In genomic region chr1:154338875-154339274, GRCh38 we compare ENCODE assay signal across 21 cellular contexts. TPM values are rescaled to one million over a fixed set of nuclear protein-coding genes. Genes with fewer than 3 reads are reported as not detected.
DNase-seq lines count a peak whose midpoint lies in the region; ATAC-seq, FAIRE-seq and TF ChIP-seq lines count a peak whose summit lies in the region.
"Had no signal": no experiment of that assay in that cellular context is flagged by ENCODE, and none has a peak within 500 bp of the region (broad histone marks: within the 10 kb centered on the region; RNA-seq: fewer than 3 reads in every experiment).

No MANE protein-coding gene starts in this region.

- H3K4me3 Mint-ChIP-seq in activated naive CD4-positive, alpha-beta T cell treated with anti-CD3 and anti-CD28 coated beads for 36 hours, result no peak overlapping the region
- H3K4me3 Mint-ChIP-seq in CD4-positive, alpha-beta memory T cell, result peak overlapping the region; percentile 30 to 87 (median 76)
- no peak overlapping the region for H3K4me3 Mint-ChIP-seq in activated CD4-positive, alpha-beta memory T cell treated with anti-CD3 and anti-CD28 coated beads for 36 hours
- H3K4me3 Mint-ChIP-seq: HFFc6 had no signal

- peaks cover 58% of the 10 kb centered on the region for H3K36me3 Mint-ChIP-seq in activated naive CD4-positive, alpha-beta T cell treated with anti-CD3 and anti-CD28 coated beads for 36 hours (ENCODE audit: low read depth)
- peaks cover 75 to 80% of the 10 kb centered on the region in 2 donors for H3K36me3 Mint-ChIP-seq in CD4-positive, alpha-beta memory T cell
- peaks cover 68% of the 10 kb centered on the region for H3K36me3 Mint-ChIP-seq in activated CD4-positive, alpha-beta memory T cell treated with anti-CD3 and anti-CD28 coated beads for 36 hours

- H3K36me3 ChIP-seq in CD4-positive, alpha-beta memory T cell (ENCODE audit: insufficient read depth, low read length), result peaks cover 58% of the 10 kb centered on the region
- peaks cover 6 to 53% of the 10 kb centered on the region in 2 experiments for H3K36me3 ChIP-seq in endothelial cell of umbilical vein (ENCODE audit: control insufficient read depth in 2 of 2, extremely low read depth in 1 of 2, insufficient read depth in 2 of 2, low read length in 2 of 2)

- no peaks in the 10 kb centered on the region for H4K20me1 ChIP-seq in endothelial cell of umbilical vein (replicated peaks; ENCODE audit: control insufficient read depth, extremely low read depth, insufficient read depth, low read length)

- no peaks in the 10 kb centered on the region for H3K9me3 Mint-ChIP-seq in activated naive CD4-positive, alpha-beta T cell treated with anti-CD3 and anti-CD28 coated beads for 36 hours
- H3K9me3 Mint-ChIP-seq in CD4-positive, alpha-beta memory T cell, result no peaks in the 10 kb centered on the region
- H3K9me3 Mint-ChIP-seq in activated CD4-positive, alpha-beta memory T cell treated with anti-CD3 and anti-CD28 coated beads for 36 hours, result no peaks in the 10 kb centered on the region
- H3K9me3 Mint-ChIP-seq: HFFc6 had no signal

- no peak for DNase-seq in activated naive CD4-positive, alpha-beta T cell treated with anti-CD3 and anti-CD28 coated beads for 36 hours
- no peak for DNase-seq in activated naive CD4-positive, alpha-beta T cell treated with anti-CD3 and anti-CD28 coated beads, Interleukin-2, amount 50 U/mL, for 16 hours
- peak in 1 of 5 donors; percentile 3 for DNase-seq in CD4-positive, alpha-beta memory T cell
- no peak for DNase-seq in activated CD4-positive, alpha-beta memory T cell treated with anti-CD3 and anti-CD28 coated beads for 36 hours
- peak; percentile 43 for DNase-seq in endothelial cell of umbilical vein (ENCODE audit: low read depth, low spot score)
- DNase-seq in HPDE6-E6E7 (ENCODE audit: extremely low spot score), result no peak
- DNase-seq: ACHN, DMS79, HFFc6, NCI-H1048, NCI-H2107, NCI-H2227 treated with DMSO at 0.1 percent for 48 hours, NCI-H524 treated with DMSO at 0.1 percent for 48 hours, SHP77 had no signal

- H3K4me3 ChIP-seq in CD4-positive, alpha-beta memory T cell (ENCODE audit: low read length in 2 of 2), result no peak overlapping the region
- no peak overlapping the region for H3K4me3 ChIP-seq in endothelial cell of umbilical vein (replicated peaks in 1 of 3; ENCODE audit: insufficient read depth in 1 of 3, low read depth in 1 of 3, low read length in 3 of 3)

- CTCF ChIA-PET in activated naive CD4-positive, alpha-beta T cell treated with anti-CD3 and anti-CD28 coated beads for 36 hours (lab: Charles Lee), result interaction anchor here (1.0 to 8.4 kb wide), 2 partner anchors 10 to 14 kb away, joined by 5 to 143 read pairs; partner anchors contain the start of gene ATP8B2
- CTCF ChIA-PET in CD4-positive, alpha-beta memory T cell (lab: Charles Lee; ENCODE audit: partially characterized antibody), result interaction anchor here (7.1 to 17.1 kb wide), 2 partner anchors 10 to 13 kb away, joined by 270 to 543 read pairs; partner anchors contain the start of gene ATP8B2
- CTCF ChIA-PET in activated CD4-positive, alpha-beta memory T cell treated with anti-CD3 and anti-CD28 coated beads for 36 hours (lab: Charles Lee), result interaction anchor here (1.4 to 8.1 kb wide), 2 partner anchors 9 to 14 kb away, joined by 5 to 173 read pairs; partner anchors contain the start of gene ATP8B2
- CTCF ChIA-PET in endothelial cell of umbilical vein (lab: Charles Lee), result interaction anchor here (1.1 kb wide), 1 partner anchor 14 kb away, joined by 3 read pairs; no protein-coding TSS in a partner anchor

- ATAC-seq in GM21390 (IDR thresholded peaks at IDR 0.05; ENCODE audit: unreplicated experiment), result no peak
- ATAC-seq: HepG2 had no signal

- H3K9me1 ChIP-seq in endothelial cell of umbilical vein (replicated peaks; ENCODE audit: control insufficient read depth, extremely low read depth, insufficient read depth, low read length), result no peaks in the 10 kb centered on the region

- H3K27ac ChIP-seq in CD4-positive, alpha-beta memory T cell (ENCODE audit: low read depth, low read length), result peak overlapping the region; percentile 63
- H3K27ac ChIP-seq in endothelial cell of umbilical vein (ENCODE audit: insufficient read depth, low read depth, low read length), result no peak overlapping the region
- H3K27ac ChIP-seq: KMS-11 had no signal

- TF ChIP-seq CTCF in endothelial cell of umbilical vein (IDR thresholded peaks at IDR 0.05; ENCODE audit: extremely low read depth in 1 of 2, insufficient read depth in 1 of 2, low read depth in 1 of 2, low read length in 2 of 2), result no peak

- no peak overlapping the region for H3K4me2 ChIP-seq in endothelial cell of umbilical vein (ENCODE audit: insufficient read depth, low read length)
- H3K4me2 ChIP-seq: KMS-11 had no signal

- BruUV-seq in endothelial cell of umbilical vein (replicated peaks; lab: Mats Ljungman, UMichigan), result no TSS peak

- peak overlapping the region; percentile 4 for H3K27ac Mint-ChIP-seq in activated naive CD4-positive, alpha-beta T cell treated with anti-CD3 and anti-CD28 coated beads for 36 hours
- peak overlapping the region; percentile 80 to 97 (median 95) for H3K27ac Mint-ChIP-seq in CD4-positive, alpha-beta memory T cell
- peak overlapping the region; percentile 26 for H3K27ac Mint-ChIP-seq in activated CD4-positive, alpha-beta memory T cell treated with anti-CD3 and anti-CD28 coated beads for 36 hours
- H3K27ac Mint-ChIP-seq: HFFc6 had no signal

- no peak overlapping the region for H2AFZ ChIP-seq in endothelial cell of umbilical vein (ENCODE audit: low read depth, low read length)

- H3K79me2 ChIP-seq in endothelial cell of umbilical vein (ENCODE audit: control insufficient read depth, insufficient read depth, low read length), result no peaks in the 10 kb centered on the region

- dilution Hi-C loops in endothelial cell of umbilical vein (cut with MboI; ENCODE audit: extremely low pct_ligation_motif_present, low sequenced_read_pairs), result no loop called here

- H3K27me3 ChIP-seq in CD4-positive, alpha-beta memory T cell (ENCODE audit: insufficient read depth, low read length), result no peaks in the 10 kb centered on the region
- no peaks in the 10 kb centered on the region for H3K27me3 ChIP-seq in endothelial cell of umbilical vein (ENCODE audit: control insufficient read depth in 2 of 2, insufficient read depth in 2 of 2, low read length in 2 of 2)

- H3K4me1 ChIP-seq in CD4-positive, alpha-beta memory T cell (ENCODE audit: insufficient read depth, low read length), result peaks cover 100% of the 10 kb centered on the region
- peaks cover 4% of the 10 kb centered on the region for H3K4me1 ChIP-seq in endothelial cell of umbilical vein (ENCODE audit: control insufficient read depth, extremely low read depth, insufficient read depth, low read length)

- H3K9me3 ChIP-seq in CD4-positive, alpha-beta memory T cell (ENCODE audit: control insufficient read depth in 1 of 2, low read length in 2 of 2), result no peaks in the 10 kb centered on the region
- H3K9me3 ChIP-seq in endothelial cell of umbilical vein (replicated peaks; ENCODE audit: control insufficient read depth, insufficient read depth, low read length), result no peaks in the 10 kb centered on the region

- intact Hi-C loops in activated naive CD4-positive, alpha-beta T cell treated with anti-CD3 and anti-CD28 coated beads for 36 hours (cut with micrococcal nuclease), result no loop called here
- intact Hi-C loops in CD4-positive, alpha-beta memory T cell (cut with micrococcal nuclease), result no loop called here
- intact Hi-C loops in activated CD4-positive, alpha-beta memory T cell treated with anti-CD3 and anti-CD28 coated beads for 36 hours (cut with micrococcal nuclease), result loop anchor here (10.0 kb wide), 1 partner anchor 666 kb away; the partner anchor contains the start of gene ZBTB7B
- intact Hi-C loops in endothelial cell of umbilical vein (cut with micrococcal nuclease), result no loop called here

- FAIRE-seq in endothelial cell of umbilical vein (lab: Jason Lieb, UNC), result no peak
- FAIRE-seq: D721Med, H54, HepG2, RCC 7860 had no signal

- POLR2A ChIA-PET in CD4-positive, alpha-beta memory T cell (lab: Charles Lee; ENCODE audit: partially characterized antibody), result interaction anchor here (0.9 to 23.5 kb wide), 6 partner anchors 5 to 125 kb away, joined by 3 to 728 read pairs (median 38); partner anchors contain the start of genes ATP8B2 and UBAP2L
- POLR2A ChIA-PET in activated CD4-positive, alpha-beta memory T cell treated with anti-CD3 and anti-CD28 coated beads for 36 hours (lab: Charles Lee), result no interaction called here
- POLR2A ChIA-PET in endothelial cell of umbilical vein (lab: Charles Lee), result no interaction called here

- TF ChIP-seq POLR2A in endothelial cell of umbilical vein (IDR thresholded peaks at IDR 0.05; ENCODE audit: low read depth, low read length), result no peak

- no peaks in the 10 kb centered on the region for H3K27me3 Mint-ChIP-seq in activated naive CD4-positive, alpha-beta T cell treated with anti-CD3 and anti-CD28 coated beads for 36 hours (ENCODE audit: low read depth)
- no peaks in the 10 kb centered on the region for H3K27me3 Mint-ChIP-seq in CD4-positive, alpha-beta memory T cell
- H3K27me3 Mint-ChIP-seq in activated CD4-positive, alpha-beta memory T cell treated with anti-CD3 and anti-CD28 coated beads for 36 hours, result no peaks in the 10 kb centered on the region

- H3K4me1 Mint-ChIP-seq in activated naive CD4-positive, alpha-beta T cell treated with anti-CD3 and anti-CD28 coated beads for 36 hours (ENCODE audit: low read depth), result peaks cover 79% of the 10 kb centered on the region
- H3K4me1 Mint-ChIP-seq in CD4-positive, alpha-beta memory T cell, result peaks cover 64 to 95% (median 81%) of the 10 kb centered on the region in 4 donors
- peaks cover 81% of the 10 kb centered on the region for H3K4me1 Mint-ChIP-seq in activated CD4-positive, alpha-beta memory T cell treated with anti-CD3 and anti-CD28 coated beads for 36 hours (ENCODE audit: low read depth)

- no peak overlapping the region for H3K9ac ChIP-seq in endothelial cell of umbilical vein (replicated peaks; ENCODE audit: extremely low read depth, insufficient read depth, low read length)
- H3K9ac ChIP-seq: KMS-11 had no signal

RNA-seq across cellular contexts. Expression of gene ATP8B2, which starts 13.6 kb away (rescaled TPM):
- 10 to 100 TPM; 28.2 to 28.7 TPM for total RNA-seq in activated naive CD4-positive, alpha-beta T cell treated with anti-CD3 and anti-CD28 coated beads for 36 hours
- 100 to 1,000 TPM; 186 TPM for total RNA-seq in CD4-positive, alpha-beta memory T cell
- 10 to 100 TPM; 53.5 to 95.4 TPM for polyA plus RNA-seq in CD4-positive, alpha-beta memory T cell
- total RNA-seq in activated CD4-positive, alpha-beta memory T cell treated with anti-CD3 and anti-CD28 coated beads for 36 hours, result 10 to 100 TPM; 58.5 to 59.9 TPM
- 60.0 and 64.7 TPM in 2 replicates for total RNA-seq in endothelial cell of umbilical vein
- 72.8 and 86.0 TPM in 2 replicates for polyA plus RNA-seq in endothelial cell of umbilical vein
- 50.3 and 60.3 TPM in 2 replicates for polyA plus RNA-seq in endothelial cell of umbilical vein (2011; cell fraction: cytosol; rRNA removed)
- 71.2 and 108 TPM in 2 replicates for polyA plus RNA-seq in endothelial cell of umbilical vein (2011; cell fraction: nucleus; rRNA removed)
- polyA plus RNA-seq in endothelial cell of umbilical vein (2012), result 27.5 and 27.9 TPM in 2 replicates
- polyA minus RNA-seq in endothelial cell of umbilical vein, result 62.8 and 100.0 TPM in 2 replicates
- not detected for polyA minus RNA-seq in endothelial cell of umbilical vein (2011; cell fraction: cytosol; rRNA and poly(A)+ RNA removed)
- polyA minus RNA-seq in endothelial cell of umbilical vein (2011; cell fraction: nucleus; rRNA and poly(A)+ RNA removed), result 33.3 and 33.5 TPM in 2 replicates

RNA-seq across cellular contexts. Expression of gene AQP10, which starts 18.0 kb away (rescaled TPM):
- total RNA-seq in activated naive CD4-positive, alpha-beta T cell treated with anti-CD3 and anti-CD28 coated beads for 36 hours, result not detected
- total RNA-seq in CD4-positive, alpha-beta memory T cell, result not detected
- not detected for polyA plus RNA-seq in CD4-positive, alpha-beta memory T cell
- not detected for total RNA-seq in activated CD4-positive, alpha-beta memory T cell treated with anti-CD3 and anti-CD28 coated beads for 36 hours
- total RNA-seq in endothelial cell of umbilical vein, result not detected in 2 replicates
- 0.08 TPM in 1 of 2 replicates, not detected in the other for polyA plus RNA-seq in endothelial cell of umbilical vein
- polyA plus RNA-seq in endothelial cell of umbilical vein (2011; cell fraction: cytosol; rRNA removed), result not detected in 2 replicates
- 0.07 TPM in 1 of 2 replicates, not detected in the other for polyA plus RNA-seq in endothelial cell of umbilical vein (2011; cell fraction: nucleus; rRNA removed)
- polyA plus RNA-seq in endothelial cell of umbilical vein (2012), result not detected in 2 replicates
- polyA minus RNA-seq in endothelial cell of umbilical vein, result 0.49 and 1.0 TPM in 2 replicates
- not detected for polyA minus RNA-seq in endothelial cell of umbilical vein (2011; cell fraction: cytosol; rRNA and poly(A)+ RNA removed)
- polyA minus RNA-seq in endothelial cell of umbilical vein (2011; cell fraction: nucleus; rRNA and poly(A)+ RNA removed), result not detected in 2 replicates
- total RNA-seq: HepG2, HFFc6, M059J had no signal

Comparison
In these comparisons a context has a peak if more than half of its experiments do, and no peak if none do; other contexts are left out.
1. H3K27ac Mint-ChIP-seq: peak in every context shown above with its lines; median percentile 95 in CD4-positive, alpha-beta memory T cell; 26 in activated CD4-positive, alpha-beta memory T cell treated with anti-CD3 and anti-CD28 coated beads for 36 hours; 4 in activated naive CD4-positive, alpha-beta T cell treated with anti-CD3 and anti-CD28 coated beads for 36 hours.
2. H3K4me3 Mint-ChIP-seq: peak in CD4-positive, alpha-beta memory T cell (8 of 8); none in activated naive CD4-positive, alpha-beta T cell treated with anti-CD3 and anti-CD28 coated beads for 36 hours (single experiment) and activated CD4-positive, alpha-beta memory T cell treated with anti-CD3 and anti-CD28 coated beads for 36 hours (single experiment).